8 cellular contexts compared by ENCODE assay signal in genomic region chr18:55588876-55589595, GRCh38. TPM values are rescaled to one million over a fixed set of nuclear protein-coding genes. Genes with fewer than 3 reads are reported as not detected.
DNase-seq lines count a peak whose midpoint lies in the region; ATAC-seq and TF ChIP-seq lines count a peak whose summit lies in the region.

No MANE protein-coding gene starts in this region.

- intact Hi-C loops in dorsolateral prefrontal cortex (cut with DNase I) = loop anchor here (1.0 to 10.0 kb wide), 8 partner anchors 167 to 354 kb away; no protein-coding TSS in a partner anchor

- no peaks in the 10 kb centered on the region for H3K27me3 ChIP-seq in dorsolateral prefrontal cortex
- H3K27me3 ChIP-seq in muscle layer of duodenum (ENCODE audit: low read depth, low read length) = no peaks in the 10 kb centered on the region

- H3K9me3 ChIP-seq in muscle layer of duodenum (ENCODE audit: control insufficient read depth in 1 of 2, low read length in 2 of 2) = no peaks in the 10 kb centered on the region

- DNase-seq in NCI-H1694 treated with DMSO at 0.1 percent for 48 hours (lab: John Stamatoyannopoulos, UW) = peak; percentile 45
- DNase-seq in NCI-H1694 (lab: John Stamatoyannopoulos, UW) = no peak
- peak; percentile 32 for DNase-seq in NCI-H774 (lab: John Stamatoyannopoulos, UW)
- DNase-seq in dorsolateral prefrontal cortex = no peak
- DNase-seq in central memory CD4-positive, alpha-beta T cell = no peak

- H3K4me3 ChIP-seq in dorsolateral prefrontal cortex = peak overlapping the region; percentile 50 to 86 (median 72)
- peak overlapping the region; percentile 70 to 83 for H3K4me3 ChIP-seq in muscle layer of duodenum (ENCODE audit: low read depth in 1 of 2, low read length in 2 of 2)

- H3K4me1 ChIP-seq in muscle layer of duodenum (ENCODE audit: control insufficient read depth in 1 of 2, insufficient read depth in 2 of 2, low read length in 2 of 2) = peaks cover 4 to 11% of the 10 kb centered on the region in 2 donors

- no peaks in the 10 kb centered on the region for H3K36me3 ChIP-seq in muscle layer of duodenum (ENCODE audit: control insufficient read depth in 1 of 2, insufficient read depth in 2 of 2, low read length in 2 of 2)

- ATAC-seq in HG02981 (IDR thresholded peaks at IDR 0.05; ENCODE audit: unreplicated experiment) (no peak), HG02623 (IDR thresholded peaks at IDR 0.05; ENCODE audit: unreplicated experiment) (no peak)

- H3K27ac ChIP-seq in dorsolateral prefrontal cortex = peak overlapping the region; percentile 71 to 99 (median 96)
- peak overlapping the region; percentile 87 for H3K27ac ChIP-seq in muscle layer of duodenum (ENCODE audit: low read length)

- TF ChIP-seq CTCF in dorsolateral prefrontal cortex (IDR thresholded peaks at IDR 0.05 in 54 of 56, conservative IDR thresholded peaks at IDR 0.05 in 2 of 56; ENCODE audit: low read depth in 1 of 56, partially characterized antibody in 56 of 56) = no peak

RNA-seq across cellular contexts. Expression of gene TCF4, which starts 1.0 kb away (rescaled TPM):
- 100 to 1,000 TPM; 194 to 363 (median 265) TPM for total RNA-seq in dorsolateral prefrontal cortex

Comparison
In these comparisons a context has a peak if more than half of its experiments do, and no peak if none do; other contexts are left out.
1. DNase-seq: peak in NCI-H1694 treated with DMSO at 0.1 percent for 48 hours (single experiment) and NCI-H774 (single experiment); none in NCI-H1694 (single experiment), dorsolateral prefrontal cortex (0 of 10) and central memory CD4-positive, alpha-beta T cell (single experiment).